Comparison of ENCODE assay signal across 8 cellular contexts in the genomic region with DNA sequence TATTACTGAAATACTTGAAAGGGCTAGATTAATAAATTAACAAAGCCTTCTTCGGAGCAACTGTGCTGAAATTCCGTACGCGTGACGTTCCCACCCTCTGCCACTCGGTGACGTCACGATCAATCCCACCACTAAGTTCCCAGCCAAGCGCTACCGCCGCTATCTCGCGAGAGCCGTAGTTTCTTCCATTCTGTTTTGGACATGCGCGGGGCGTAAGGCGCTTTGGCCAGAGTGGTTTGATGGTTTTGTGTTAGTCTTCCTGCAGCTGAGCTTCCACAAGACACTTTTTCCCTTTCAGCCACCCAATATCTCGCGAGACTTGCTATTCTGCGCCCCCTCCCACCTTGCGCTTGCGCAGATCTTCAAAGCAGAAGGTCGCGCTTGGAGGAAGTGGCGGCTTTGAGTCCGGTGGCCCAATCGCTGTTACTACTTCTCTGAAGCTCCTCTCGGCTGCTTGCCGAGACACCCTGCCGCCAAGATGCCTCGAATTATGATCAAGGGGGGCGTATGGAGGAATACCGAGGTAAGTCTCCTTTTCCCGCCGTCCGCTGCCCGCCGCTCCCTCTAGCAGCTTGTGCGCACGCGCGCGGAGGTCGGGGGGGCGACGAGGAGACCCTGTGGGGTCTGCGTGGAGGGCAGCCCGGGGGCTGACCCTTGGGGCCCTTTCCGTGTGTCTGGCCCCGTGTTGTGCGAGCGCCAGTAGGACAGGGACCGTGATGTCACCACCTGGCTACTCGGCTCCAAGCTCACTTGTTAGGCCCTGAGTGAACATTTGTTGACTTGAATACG.
DNase-seq lines count a peak whose midpoint lies in the region; ATAC-seq lines count a peak whose summit lies in the region.

A gene (plus strand): TSS at position 361 of the 789 bp plus-strand sequence. CDS start 118 bp downstream, at position 479.

- peak within 1 kb of the TSS; percentile 97 for H3K4me3 Mint-ChIP-seq in central memory CD8-positive, alpha-beta T cell

- peaks cover 51% of the 10 kb centered on the region for H3K4me1 Mint-ChIP-seq in central memory CD8-positive, alpha-beta T cell

- H3K36me3 Mint-ChIP-seq in central memory CD8-positive, alpha-beta T cell (ENCODE audit: insufficient read depth) = peaks cover 37% of the 10 kb centered on the region

- DNase-seq in AG08396 (ENCODE audit: low spot score) (peak; percentile 98), NCI-H446 (lab: John Stamatoyannopoulos, UW) (peak; percentile 98 to 99), iris pigment epithelial cell (ENCODE audit: low read depth) (peak; percentile 99)
- DNase-seq in activated CD4-positive, CD25-positive, alpha-beta regulatory T cell treated with anti-CD3 and anti-CD28 coated beads, Interleukin-2, amount 50 U/mL, for 16 hours (ENCODE audit: low read depth, low spot score) = peak; percentile 84
- peak; percentile 82 to 88 for DNase-seq in central memory CD8-positive, alpha-beta T cell (ENCODE audit: low spot score in 2 of 2)
- DNase-seq in stimulated activated CD4-positive, alpha-beta T cell treated with anti-CD3 and anti-CD28 coated beads, Interleukin-12 subunit alpha, Interleukin-12 subunit beta, amount 100 ng/mL, for 24 hours (ENCODE audit: low read depth in 2 of 2) = peak; percentile 86 to 90

- H3K27ac Mint-ChIP-seq in central memory CD8-positive, alpha-beta T cell (ENCODE audit: low read depth) = peak within 1 kb of the TSS; percentile 94

- H3K9me3 Mint-ChIP-seq in central memory CD8-positive, alpha-beta T cell = no peaks in the 10 kb centered on the region

- ATAC-seq in GM19023 (IDR thresholded peaks at IDR 0.05; ENCODE audit: unreplicated experiment) (peak; percentile 86), HG03280 (IDR thresholded peaks at IDR 0.05; ENCODE audit: unreplicated experiment) (peak; percentile 91)
- peak; percentile 82 for ATAC-seq in central memory CD8-positive, alpha-beta T cell (replicated peaks; ENCODE audit: extremely low read depth, poor library complexity, severe bottlenecking)

- no peaks in the 10 kb centered on the region for H3K27me3 Mint-ChIP-seq in central memory CD8-positive, alpha-beta T cell

Comparison
In these comparisons a context has a peak if more than half of its experiments do, and no peak if none do; other contexts are left out.
1. Peak in every context shown above with its lines: DNase-seq and ATAC-seq.